In the genomic region with DNA sequence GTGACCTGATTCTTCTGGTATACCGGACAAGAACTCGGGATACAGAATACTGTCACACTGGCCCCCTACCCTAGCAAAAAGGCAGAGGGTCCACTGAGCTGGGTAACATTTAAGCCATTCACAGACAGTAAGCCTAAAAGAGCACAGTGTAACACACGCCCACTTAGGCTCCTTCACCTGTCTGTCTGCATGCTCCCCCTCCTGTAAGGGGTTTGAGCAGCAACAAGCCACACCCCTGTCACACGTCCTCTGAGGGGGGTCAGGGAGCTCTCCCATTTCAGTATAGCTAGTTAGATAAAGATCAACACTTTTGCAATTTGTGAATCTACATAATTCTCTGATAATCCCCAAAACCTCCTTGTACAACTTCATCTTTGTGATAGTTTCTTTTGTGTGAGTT, we compare ENCODE assay signal across 2 cellular contexts.
TF ChIP-seq lines count a peak whose summit lies in the region.

No MANE protein-coding gene starts in this region.

TF ChIP-seq in GM23338, 12 proteins besides CTCF, POLR2A, EP300 and RAD21 (continues in another document):
- TF ChIP-seq, protein P1, sequence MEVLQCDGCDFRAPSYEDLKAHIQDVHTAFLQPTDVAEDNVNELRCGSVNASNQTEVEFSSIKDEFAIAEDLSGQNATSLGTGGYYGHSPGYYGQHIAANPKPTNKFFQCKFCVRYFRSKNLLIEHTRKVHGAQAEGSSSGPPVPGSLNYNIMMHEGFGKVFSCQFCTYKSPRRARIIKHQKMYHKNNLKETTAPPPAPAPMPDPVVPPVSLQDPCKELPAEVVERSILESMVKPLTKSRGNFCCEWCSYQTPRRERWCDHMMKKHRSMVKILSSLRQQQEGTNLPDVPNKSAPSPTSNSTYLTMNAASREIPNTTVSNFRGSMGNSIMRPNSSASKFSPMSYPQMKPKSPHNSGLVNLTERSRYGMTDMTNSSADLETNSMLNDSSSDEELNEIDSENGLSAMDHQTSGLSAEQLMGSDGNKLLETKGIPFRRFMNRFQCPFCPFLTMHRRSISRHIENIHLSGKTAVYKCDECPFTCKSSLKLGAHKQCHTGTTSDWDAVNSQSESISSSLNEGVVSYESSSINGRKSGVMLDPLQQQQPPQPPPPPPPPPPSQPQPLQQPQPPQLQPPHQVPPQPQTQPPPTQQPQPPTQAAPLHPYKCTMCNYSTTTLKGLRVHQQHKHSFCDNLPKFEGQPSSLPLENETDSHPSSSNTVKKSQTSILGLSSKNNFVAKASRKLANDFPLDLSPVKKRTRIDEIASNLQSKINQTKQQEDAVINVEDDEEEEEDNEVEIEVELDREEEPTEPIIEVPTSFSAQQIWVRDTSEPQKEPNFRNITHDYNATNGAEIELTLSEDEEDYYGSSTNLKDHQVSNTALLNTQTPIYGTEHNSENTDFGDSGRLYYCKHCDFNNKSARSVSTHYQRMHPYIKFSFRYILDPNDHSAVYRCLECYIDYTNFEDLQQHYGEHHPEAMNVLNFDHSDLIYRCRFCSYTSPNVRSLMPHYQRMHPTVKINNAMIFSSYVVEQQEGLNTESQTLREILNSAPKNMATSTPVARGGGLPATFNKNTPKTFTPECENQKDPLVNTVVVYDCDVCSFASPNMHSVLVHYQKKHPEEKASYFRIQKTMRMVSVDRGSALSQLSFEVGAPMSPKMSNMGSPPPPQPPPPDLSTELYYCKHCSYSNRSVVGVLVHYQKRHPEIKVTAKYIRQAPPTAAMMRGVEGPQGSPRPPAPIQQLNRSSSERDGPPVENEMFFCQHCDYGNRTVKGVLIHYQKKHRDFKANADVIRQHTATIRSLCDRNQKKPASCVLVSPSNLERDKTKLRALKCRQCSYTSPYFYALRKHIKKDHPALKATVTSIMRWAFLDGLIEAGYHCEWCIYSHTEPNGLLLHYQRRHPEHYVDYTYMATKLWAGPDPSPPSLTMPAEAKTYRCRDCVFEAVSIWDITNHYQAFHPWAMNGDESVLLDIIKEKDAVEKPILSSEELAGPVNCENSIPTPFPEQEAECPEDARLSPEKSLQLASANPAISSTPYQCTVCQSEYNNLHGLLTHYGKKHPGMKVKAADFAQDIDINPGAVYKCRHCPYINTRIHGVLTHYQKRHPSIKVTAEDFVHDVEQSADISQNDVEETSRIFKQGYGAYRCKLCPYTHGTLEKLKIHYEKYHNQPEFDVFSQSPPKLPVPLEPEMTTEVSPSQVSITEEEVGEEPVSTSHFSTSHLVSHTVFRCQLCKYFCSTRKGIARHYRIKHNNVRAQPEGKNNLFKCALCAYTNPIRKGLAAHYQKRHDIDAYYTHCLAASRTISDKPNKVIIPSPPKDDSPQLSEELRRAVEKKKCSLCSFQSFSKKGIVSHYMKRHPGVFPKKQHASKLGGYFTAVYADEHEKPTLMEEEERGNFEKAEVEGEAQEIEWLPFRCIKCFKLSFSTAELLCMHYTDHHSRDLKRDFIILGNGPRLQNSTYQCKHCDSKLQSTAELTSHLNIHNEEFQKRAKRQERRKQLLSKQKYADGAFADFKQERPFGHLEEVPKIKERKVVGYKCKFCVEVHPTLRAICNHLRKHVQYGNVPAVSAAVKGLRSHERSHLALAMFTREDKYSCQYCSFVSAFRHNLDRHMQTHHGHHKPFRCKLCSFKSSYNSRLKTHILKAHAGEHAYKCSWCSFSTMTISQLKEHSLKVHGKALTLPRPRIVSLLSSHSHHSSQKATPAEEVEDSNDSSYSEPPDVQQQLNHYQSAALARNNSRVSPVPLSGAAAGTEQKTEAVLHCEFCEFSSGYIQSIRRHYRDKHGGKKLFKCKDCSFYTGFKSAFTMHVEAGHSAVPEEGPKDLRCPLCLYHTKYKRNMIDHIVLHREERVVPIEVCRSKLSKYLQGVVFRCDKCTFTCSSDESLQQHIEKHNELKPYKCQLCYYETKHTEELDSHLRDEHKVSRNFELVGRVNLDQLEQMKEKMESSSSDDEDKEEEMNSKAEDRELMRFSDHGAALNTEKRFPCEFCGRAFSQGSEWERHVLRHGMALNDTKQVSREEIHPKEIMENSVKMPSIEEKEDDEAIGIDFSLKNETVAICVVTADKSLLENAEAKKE (CRISPR knock-in tag; IDR thresholded peaks at IDR 0.05), result no peak
- no peak for TF ChIP-seq NANOG (IDR thresholded peaks at IDR 0.05; ENCODE audit: borderline replicate concordance)
- TF ChIP-seq ZNF331 (CRISPR knock-in tag; IDR thresholded peaks at IDR 0.05; ENCODE audit: low read depth), result no peak
- TF ChIP-seq CREB1 (CRISPR knock-in tag; IDR thresholded peaks at IDR 0.05; ENCODE audit: low read depth), result no peak
- no peak for TF ChIP-seq STAT1 (IDR thresholded peaks at IDR 0.05; ENCODE audit: unreplicated experiment)
- no peak for TF ChIP-seq POLR2AphosphoS5 (IDR thresholded peaks at IDR 0.05; ENCODE audit: low read depth)
- no peak for TF ChIP-seq ZNF114 (CRISPR knock-in tag; IDR thresholded peaks at IDR 0.05)
- TF ChIP-seq, protein P2, sequence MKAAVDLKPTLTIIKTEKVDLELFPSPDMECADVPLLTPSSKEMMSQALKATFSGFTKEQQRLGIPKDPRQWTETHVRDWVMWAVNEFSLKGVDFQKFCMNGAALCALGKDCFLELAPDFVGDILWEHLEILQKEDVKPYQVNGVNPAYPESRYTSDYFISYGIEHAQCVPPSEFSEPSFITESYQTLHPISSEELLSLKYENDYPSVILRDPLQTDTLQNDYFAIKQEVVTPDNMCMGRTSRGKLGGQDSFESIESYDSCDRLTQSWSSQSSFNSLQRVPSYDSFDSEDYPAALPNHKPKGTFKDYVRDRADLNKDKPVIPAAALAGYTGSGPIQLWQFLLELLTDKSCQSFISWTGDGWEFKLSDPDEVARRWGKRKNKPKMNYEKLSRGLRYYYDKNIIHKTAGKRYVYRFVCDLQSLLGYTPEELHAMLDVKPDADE (IDR thresholded peaks at IDR 0.05), result no peak
- TF ChIP-seq, protein P3, sequence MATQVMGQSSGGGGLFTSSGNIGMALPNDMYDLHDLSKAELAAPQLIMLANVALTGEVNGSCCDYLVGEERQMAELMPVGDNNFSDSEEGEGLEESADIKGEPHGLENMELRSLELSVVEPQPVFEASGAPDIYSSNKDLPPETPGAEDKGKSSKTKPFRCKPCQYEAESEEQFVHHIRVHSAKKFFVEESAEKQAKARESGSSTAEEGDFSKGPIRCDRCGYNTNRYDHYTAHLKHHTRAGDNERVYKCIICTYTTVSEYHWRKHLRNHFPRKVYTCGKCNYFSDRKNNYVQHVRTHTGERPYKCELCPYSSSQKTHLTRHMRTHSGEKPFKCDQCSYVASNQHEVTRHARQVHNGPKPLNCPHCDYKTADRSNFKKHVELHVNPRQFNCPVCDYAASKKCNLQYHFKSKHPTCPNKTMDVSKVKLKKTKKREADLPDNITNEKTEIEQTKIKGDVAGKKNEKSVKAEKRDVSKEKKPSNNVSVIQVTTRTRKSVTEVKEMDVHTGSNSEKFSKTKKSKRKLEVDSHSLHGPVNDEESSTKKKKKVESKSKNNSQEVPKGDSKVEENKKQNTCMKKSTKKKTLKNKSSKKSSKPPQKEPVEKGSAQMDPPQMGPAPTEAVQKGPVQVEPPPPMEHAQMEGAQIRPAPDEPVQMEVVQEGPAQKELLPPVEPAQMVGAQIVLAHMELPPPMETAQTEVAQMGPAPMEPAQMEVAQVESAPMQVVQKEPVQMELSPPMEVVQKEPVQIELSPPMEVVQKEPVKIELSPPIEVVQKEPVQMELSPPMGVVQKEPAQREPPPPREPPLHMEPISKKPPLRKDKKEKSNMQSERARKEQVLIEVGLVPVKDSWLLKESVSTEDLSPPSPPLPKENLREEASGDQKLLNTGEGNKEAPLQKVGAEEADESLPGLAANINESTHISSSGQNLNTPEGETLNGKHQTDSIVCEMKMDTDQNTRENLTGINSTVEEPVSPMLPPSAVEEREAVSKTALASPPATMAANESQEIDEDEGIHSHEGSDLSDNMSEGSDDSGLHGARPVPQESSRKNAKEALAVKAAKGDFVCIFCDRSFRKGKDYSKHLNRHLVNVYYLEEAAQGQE (IDR thresholded peaks at IDR 0.05; ENCODE audit: unreplicated experiment), result no peak
- no peak for TF ChIP-seq EZH2 (IDR thresholded peaks at IDR 0.05; ENCODE audit: low read depth, unreplicated experiment)

TF ChIP-seq in WTC11, 78 proteins besides CTCF, POLR2A, EP300 and RAD21 (continued from another document):
- TF ChIP-seq, protein P4, sequence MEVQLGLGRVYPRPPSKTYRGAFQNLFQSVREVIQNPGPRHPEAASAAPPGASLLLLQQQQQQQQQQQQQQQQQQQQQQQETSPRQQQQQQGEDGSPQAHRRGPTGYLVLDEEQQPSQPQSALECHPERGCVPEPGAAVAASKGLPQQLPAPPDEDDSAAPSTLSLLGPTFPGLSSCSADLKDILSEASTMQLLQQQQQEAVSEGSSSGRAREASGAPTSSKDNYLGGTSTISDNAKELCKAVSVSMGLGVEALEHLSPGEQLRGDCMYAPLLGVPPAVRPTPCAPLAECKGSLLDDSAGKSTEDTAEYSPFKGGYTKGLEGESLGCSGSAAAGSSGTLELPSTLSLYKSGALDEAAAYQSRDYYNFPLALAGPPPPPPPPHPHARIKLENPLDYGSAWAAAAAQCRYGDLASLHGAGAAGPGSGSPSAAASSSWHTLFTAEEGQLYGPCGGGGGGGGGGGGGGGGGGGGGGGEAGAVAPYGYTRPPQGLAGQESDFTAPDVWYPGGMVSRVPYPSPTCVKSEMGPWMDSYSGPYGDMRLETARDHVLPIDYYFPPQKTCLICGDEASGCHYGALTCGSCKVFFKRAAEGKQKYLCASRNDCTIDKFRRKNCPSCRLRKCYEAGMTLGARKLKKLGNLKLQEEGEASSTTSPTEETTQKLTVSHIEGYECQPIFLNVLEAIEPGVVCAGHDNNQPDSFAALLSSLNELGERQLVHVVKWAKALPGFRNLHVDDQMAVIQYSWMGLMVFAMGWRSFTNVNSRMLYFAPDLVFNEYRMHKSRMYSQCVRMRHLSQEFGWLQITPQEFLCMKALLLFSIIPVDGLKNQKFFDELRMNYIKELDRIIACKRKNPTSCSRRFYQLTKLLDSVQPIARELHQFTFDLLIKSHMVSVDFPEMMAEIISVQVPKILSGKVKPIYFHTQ (CRISPR knock-in tag; IDR thresholded peaks at IDR 0.05), result no peak
- TF ChIP-seq NFYB (CRISPR knock-in tag; conservative IDR thresholded peaks at IDR 0.05; ENCODE audit: low read depth) (no peak), ESRRA (CRISPR knock-in tag; IDR thresholded peaks at IDR 0.05; ENCODE audit: borderline replicate concordance) (no peak), SMAD4 (CRISPR knock-in tag; IDR thresholded peaks at IDR 0.05) (no peak), NFE2L1 (CRISPR knock-in tag; IDR thresholded peaks at IDR 0.05) (no peak), ZNF121 (CRISPR knock-in tag; IDR thresholded peaks at IDR 0.05) (no peak), TCF7 (CRISPR knock-in tag; IDR thresholded peaks at IDR 0.05; ENCODE audit: low read depth) (no peak)
- TF ChIP-seq, protein P5, sequence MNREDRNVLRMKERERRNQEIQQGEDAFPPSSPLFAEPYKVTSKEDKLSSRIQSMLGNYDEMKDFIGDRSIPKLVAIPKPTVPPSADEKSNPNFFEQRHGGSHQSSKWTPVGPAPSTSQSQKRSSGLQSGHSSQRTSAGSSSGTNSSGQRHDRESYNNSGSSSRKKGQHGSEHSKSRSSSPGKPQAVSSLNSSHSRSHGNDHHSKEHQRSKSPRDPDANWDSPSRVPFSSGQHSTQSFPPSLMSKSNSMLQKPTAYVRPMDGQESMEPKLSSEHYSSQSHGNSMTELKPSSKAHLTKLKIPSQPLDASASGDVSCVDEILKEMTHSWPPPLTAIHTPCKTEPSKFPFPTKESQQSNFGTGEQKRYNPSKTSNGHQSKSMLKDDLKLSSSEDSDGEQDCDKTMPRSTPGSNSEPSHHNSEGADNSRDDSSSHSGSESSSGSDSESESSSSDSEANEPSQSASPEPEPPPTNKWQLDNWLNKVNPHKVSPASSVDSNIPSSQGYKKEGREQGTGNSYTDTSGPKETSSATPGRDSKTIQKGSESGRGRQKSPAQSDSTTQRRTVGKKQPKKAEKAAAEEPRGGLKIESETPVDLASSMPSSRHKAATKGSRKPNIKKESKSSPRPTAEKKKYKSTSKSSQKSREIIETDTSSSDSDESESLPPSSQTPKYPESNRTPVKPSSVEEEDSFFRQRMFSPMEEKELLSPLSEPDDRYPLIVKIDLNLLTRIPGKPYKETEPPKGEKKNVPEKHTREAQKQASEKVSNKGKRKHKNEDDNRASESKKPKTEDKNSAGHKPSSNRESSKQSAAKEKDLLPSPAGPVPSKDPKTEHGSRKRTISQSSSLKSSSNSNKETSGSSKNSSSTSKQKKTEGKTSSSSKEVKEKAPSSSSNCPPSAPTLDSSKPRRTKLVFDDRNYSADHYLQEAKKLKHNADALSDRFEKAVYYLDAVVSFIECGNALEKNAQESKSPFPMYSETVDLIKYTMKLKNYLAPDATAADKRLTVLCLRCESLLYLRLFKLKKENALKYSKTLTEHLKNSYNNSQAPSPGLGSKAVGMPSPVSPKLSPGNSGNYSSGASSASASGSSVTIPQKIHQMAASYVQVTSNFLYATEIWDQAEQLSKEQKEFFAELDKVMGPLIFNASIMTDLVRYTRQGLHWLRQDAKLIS (CRISPR knock-in tag; IDR thresholded peaks at IDR 0.05; ENCODE audit: borderline replicate concordance), result no peak
